In genomic region chr1:10688409-10688786, GRCh38 we compare ENCODE assay signal across 18 cellular contexts.
A peak's percentile ranks its signal among the peaks of the same experiment; 100 is the strongest.
DNase-seq lines count a peak whose midpoint lies in the region; FAIRE-seq and TF ChIP-seq lines count a peak whose summit lies in the region.
"Had no signal": no experiment of that assay in that cellular context is flagged by ENCODE, and none has a peak within 500 bp of the region (broad histone marks: within the 10 kb centered on the region; RNA-seq: fewer than 3 reads in every experiment).

No MANE protein-coding gene starts in this region.

- TF ChIP-seq POLR2A in GM12892 (IDR thresholded peaks at IDR 0.05; ENCODE audit: low read depth, low read length), result no peak

- H3K27me3 ChIP-seq in WERI-Rb-1 (ENCODE audit: insufficient read depth, low read depth, severe bottlenecking) (no peaks in the 10 kb centered on the region), muscle layer of colon (ENCODE audit: control insufficient read depth in 1 of 2, insufficient read depth in 2 of 2, low read length in 2 of 2) (no peaks in the 10 kb centered on the region), stomach smooth muscle (ENCODE audit: control insufficient read depth in 1 of 2, insufficient read depth in 2 of 2, low read length in 2 of 2) (no peaks in the 10 kb centered on the region)
- H3K27me3 ChIP-seq: spleen had no signal

- H3K27ac ChIP-seq in WERI-Rb-1, result peak overlapping the region; percentile 81; the same call in 1 of the 2 replicates
- H3K27ac ChIP-seq in muscle layer of colon (ENCODE audit: low read depth, low read length), result peak overlapping the region; percentile 96
- H3K27ac ChIP-seq in stomach smooth muscle (ENCODE audit: low read length), result peak overlapping the region; percentile 90

- FAIRE-seq in GM12892 (lab: Jason Lieb, UNC), result no peak
- FAIRE-seq: RCC 7860 had no signal

- TF ChIP-seq CTCF in WERI-Rb-1 (IDR thresholded peaks at IDR 0.05; ENCODE audit: low read depth, low read length), result no peak

- peak; percentile 15 for DNase-seq in GF-D8 (lab: John Stamatoyannopoulos, UW)
- DNase-seq in WERI-Rb-1, result no peak
- no peak for DNase-seq in GM12892 (ENCODE audit: insufficient read length)
- DNase-seq in NCI-H2227 treated with DMSO at 0.1 percent for 48 hours (lab: John Stamatoyannopoulos, UW), result no peak
- DNase-seq in kidney glomerular epithelial cell (lab: John Stamatoyannopoulos, UW), result no peak
- DNase-seq: activated CD4-positive, alpha-beta T cell treated with anti-CD3 and anti-CD28 coated beads for 48 hours; COR-L47; erythroblast; naive thymus-derived CD8-positive, alpha-beta T cell; NCI-H187 treated with DMSO at 0.1 percent for 48 hours; NCI-H345; NK-92 treated with Interleukin-12 subunit alpha and Interleukin-12 subunit beta, amount 100 ng/mL, for 24 hours; spleen; stimulated activated CD4-positive, alpha-beta T cell treated with anti-CD3 and anti-CD28 coated beads, Interleukin-4, amount 100 ng/mL, for 4 hours; SW 1271 had no signal

- H3K36me3 ChIP-seq in WERI-Rb-1 (peaks cover 35% of the 10 kb centered on the region), muscle layer of colon (ENCODE audit: insufficient read depth, low read length) (no peaks in the 10 kb centered on the region), stomach smooth muscle (ENCODE audit: control insufficient read depth in 2 of 2, insufficient read depth in 2 of 2, low read length in 2 of 2) (no peaks in the 10 kb centered on the region)

- H3K9me3 ChIP-seq in WERI-Rb-1 (ENCODE audit: severe bottlenecking), result no peaks in the 10 kb centered on the region
- no peaks in the 10 kb centered on the region for H3K9me3 ChIP-seq in muscle layer of colon (ENCODE audit: low read length)
- no peaks in the 10 kb centered on the region for H3K9me3 ChIP-seq in stomach smooth muscle (ENCODE audit: control insufficient read depth in 2 of 2, low read length in 2 of 2)
- H3K9me3 ChIP-seq: spleen had no signal

- H3K9ac ChIP-seq in muscle layer of colon (ENCODE audit: low read length) (no peak overlapping the region), stomach smooth muscle (ENCODE audit: low read length in 2 of 2) (peak overlapping the region in 1 of 2 donors; percentile 29)

- H3K4me1 ChIP-seq in muscle layer of colon (ENCODE audit: insufficient read depth, low read length) (peaks cover 83% of the 10 kb centered on the region), stomach smooth muscle (ENCODE audit: control insufficient read depth, insufficient read depth, low read length) (peaks cover 94% of the 10 kb centered on the region)

- H3K4me3 ChIP-seq in WERI-Rb-1 (ENCODE audit: low read depth, low read length) (no peak overlapping the region), muscle layer of colon (ENCODE audit: low read depth in 1 of 2, low read length in 2 of 2) (peak overlapping the region in 1 of 2 donors; percentile 18), stomach smooth muscle (ENCODE audit: low read length in 2 of 2) (peak overlapping the region in 1 of 2 donors; percentile 54)
- H3K4me3 ChIP-seq: spleen had no signal
